15 cellular contexts compared by ENCODE assay signal in genomic region chr11:61706452-61707400, GRCh38. TPM values are rescaled to one million over a fixed set of nuclear protein-coding genes. Genes with fewer than 3 reads are reported as not detected.
A peak's percentile ranks its signal among the peaks of the same experiment; 100 is the strongest.
DNase-seq lines count a peak whose midpoint lies in the region; ATAC-seq and TF ChIP-seq lines count a peak whose summit lies in the region.
"Had no signal": no experiment of that assay in that cellular context is flagged by ENCODE, and none has a peak within 500 bp of the region (broad histone marks: within the 10 kb centered on the region; RNA-seq: fewer than 3 reads in every experiment).

No MANE protein-coding gene starts in this region.

- no peaks in the 10 kb centered on the region for H3K36me3 Mint-ChIP-seq in brain
- no peaks in the 10 kb centered on the region for H3K36me3 Mint-ChIP-seq in activated T-helper 1 cell treated with anti-CD3 and anti-CD28 coated beads, Interleukin-12 subunit alpha, Interleukin-12 subunit beta, Interleukin-2, Interleukin-4 antibody, amounts not matched to agents 30 ng/mL and 10 ng/mL and 1 ng/mL, durations not matched to agents 14 hours and 24 hours and 36 hours (ENCODE audit: low read depth)
- H3K36me3 Mint-ChIP-seq in activated CD8-positive, alpha-beta memory T cell treated with anti-CD3 and anti-CD28 coated beads, Interleukin-2, amount 10 ng/mL, durations not matched to agents 7 days and 5 days, result no peaks in the 10 kb centered on the region

- peak in 3 of 4 donors; percentile 71 to 86 (median 80) for ATAC-seq in heart left ventricle
- no peak for ATAC-seq in activated CD8-positive, alpha-beta memory T cell treated with anti-CD3 and anti-CD28 coated beads, Interleukin-2, amount 10 ng/mL, durations not matched to agents 7 days and 5 days

- no peak for TF ChIP-seq POLR2A in heart left ventricle (IDR thresholded peaks at IDR 0.05)

- TF ChIP-seq CTCF in brain (conservative IDR thresholded peaks at IDR 0.05), result no peak
- no peak for TF ChIP-seq CTCF in heart left ventricle (IDR thresholded peaks at IDR 0.05)

- peaks cover 3% of the 10 kb centered on the region for H3K27me3 Mint-ChIP-seq in brain
- H3K27me3 Mint-ChIP-seq in activated T-helper 1 cell treated with anti-CD3 and anti-CD28 coated beads, Interleukin-12 subunit alpha, Interleukin-12 subunit beta, Interleukin-2, Interleukin-4 antibody, amounts not matched to agents 30 ng/mL and 10 ng/mL and 1 ng/mL, durations not matched to agents 14 hours and 24 hours and 36 hours (ENCODE audit: insufficient read depth), result peaks cover 8% of the 10 kb centered on the region
- H3K27me3 Mint-ChIP-seq in activated CD8-positive, alpha-beta memory T cell treated with anti-CD3 and anti-CD28 coated beads, Interleukin-2, amount 10 ng/mL, durations not matched to agents 7 days and 5 days, result peaks cover 16% of the 10 kb centered on the region

- H3K36me3 ChIP-seq in BLaER1, result no peaks in the 10 kb centered on the region
- no peaks in the 10 kb centered on the region for H3K36me3 ChIP-seq in heart left ventricle
- no peaks in the 10 kb centered on the region for H3K36me3 ChIP-seq in mucosa of rectum (ENCODE audit: control insufficient read depth in 2 of 2, insufficient read depth in 2 of 2, low read length in 2 of 2)

- H3K4me1 Mint-ChIP-seq in brain, result peaks cover 53% of the 10 kb centered on the region
- H3K4me1 Mint-ChIP-seq in activated T-helper 1 cell treated with anti-CD3 and anti-CD28 coated beads, Interleukin-12 subunit alpha, Interleukin-12 subunit beta, Interleukin-2, Interleukin-4 antibody, amounts not matched to agents 30 ng/mL and 10 ng/mL and 1 ng/mL, durations not matched to agents 14 hours and 24 hours and 36 hours (ENCODE audit: low read depth), result peaks cover 16% of the 10 kb centered on the region
- H3K4me1 Mint-ChIP-seq in activated CD8-positive, alpha-beta memory T cell treated with anti-CD3 and anti-CD28 coated beads, Interleukin-2, amount 10 ng/mL, durations not matched to agents 7 days and 5 days, result peaks cover 20% of the 10 kb centered on the region

- peak overlapping the region; percentile 5; the same call in 1 of the 2 replicates for H3K27ac ChIP-seq in BLaER1
- peak overlapping the region in 4 of 12 donors; percentile 13 to 55 (median 31) for H3K27ac ChIP-seq in heart left ventricle
- peak overlapping the region; percentile 65 for H3K27ac ChIP-seq in mucosa of rectum (ENCODE audit: low read depth in 2 of 2, low read length in 2 of 2)
- H3K27ac ChIP-seq: C4-2B had no signal

- H3K9me3 Mint-ChIP-seq in brain, result no peaks in the 10 kb centered on the region
- H3K9me3 Mint-ChIP-seq in activated T-helper 1 cell treated with anti-CD3 and anti-CD28 coated beads, Interleukin-12 subunit alpha, Interleukin-12 subunit beta, Interleukin-2, Interleukin-4 antibody, amounts not matched to agents 30 ng/mL and 10 ng/mL and 1 ng/mL, durations not matched to agents 14 hours and 24 hours and 36 hours, result no peaks in the 10 kb centered on the region
- H3K9me3 Mint-ChIP-seq in activated CD8-positive, alpha-beta memory T cell treated with anti-CD3 and anti-CD28 coated beads, Interleukin-2, amount 10 ng/mL, durations not matched to agents 7 days and 5 days (ENCODE audit: low read depth), result no peaks in the 10 kb centered on the region
- H3K9me3 Mint-ChIP-seq: H9 had no signal

- no peaks in the 10 kb centered on the region for H4K20me1 ChIP-seq in BLaER1

- intact Hi-C loops in heart left ventricle (cut with DNase I), result no loop called here
- intact Hi-C loops in activated T-helper 1 cell treated with anti-CD3 and anti-CD28 coated beads, Interleukin-12 subunit alpha, Interleukin-12 subunit beta, Interleukin-2, Interleukin-4 antibody, amounts not matched to agents 30 ng/mL and 10 ng/mL and 1 ng/mL, durations not matched to agents 14 hours and 24 hours and 36 hours (cut with micrococcal nuclease), result no loop called here

- 55 to 71% (median 63%) methylated on average over 18 to 27 of the region's 27 CpGs for WGBS in heart left ventricle, 4 donors

- CTCF ChIA-PET in activated CD8-positive, alpha-beta memory T cell treated with anti-CD3 and anti-CD28 coated beads, Interleukin-2, amount 10 ng/mL, durations not matched to agents 7 days and 5 days (lab: Charles Lee), result interaction anchor here (2.6 kb wide), 1 partner anchor 27 kb away, joined by 12 read pairs; no protein-coding TSS in a partner anchor

- H3K4me3 ChIP-seq in BLaER1, result no peak overlapping the region
- no peak overlapping the region for H3K4me3 ChIP-seq in heart left ventricle
- H3K4me3 ChIP-seq in mucosa of rectum (ENCODE audit: low read length in 2 of 2), result peak overlapping the region in 1 of 2 donors; percentile 11

- peak overlapping the region; percentile 14 for H3K4me2 ChIP-seq in BLaER1

- H3K9ac ChIP-seq in BLaER1 (no peak overlapping the region), mucosa of rectum (ENCODE audit: low read depth in 1 of 2, low read length in 2 of 2) (peak overlapping the region; percentile 28 to 34)

- peak in 4 of 5 donors; percentile 33 to 69 (median 54) for DNase-seq in heart left ventricle
- DNase-seq in activated T-helper 1 cell treated with anti-CD3 and anti-CD28 coated beads, Interleukin-12 subunit alpha, Interleukin-12 subunit beta, Interleukin-2, Interleukin-4 antibody, amounts not matched to agents 30 ng/mL and 10 ng/mL and 1 ng/mL, durations not matched to agents 14 hours and 24 hours and 36 hours (ENCODE audit: low spot score), result no peak
- DNase-seq in activated CD8-positive, alpha-beta memory T cell treated with anti-CD3 and anti-CD28 coated beads, Interleukin-2, amount 10 ng/mL, durations not matched to agents 7 days and 5 days, result no peak
- no peak for DNase-seq in NCI-H510A treated with DMSO at 0.1 percent for 48 hours (lab: John Stamatoyannopoulos, UW)
- DNase-seq in stimulated activated naive CD4-positive, alpha-beta T cell treated with Interleukin-2 at 50 U/mL for 16 hours (lab: John Stamatoyannopoulos, UW), result no peak
- DNase-seq: EL, H9, NCI-H1092 treated with DMSO at 0.1 percent for 48 hours, NCI-H446 treated with DMSO at 0.1 percent for 48 hours, NCI-H82, SHP77 had no signal

- H3K27ac Mint-ChIP-seq in brain, result peak overlapping the region in 3 of 5 experiments; percentile 40 to 81 (median 66)
- no peak overlapping the region for H3K27ac Mint-ChIP-seq in activated T-helper 1 cell treated with anti-CD3 and anti-CD28 coated beads, Interleukin-12 subunit alpha, Interleukin-12 subunit beta, Interleukin-2, Interleukin-4 antibody, amounts not matched to agents 30 ng/mL and 10 ng/mL and 1 ng/mL, durations not matched to agents 14 hours and 24 hours and 36 hours
- no peak overlapping the region for H3K27ac Mint-ChIP-seq in activated CD8-positive, alpha-beta memory T cell treated with anti-CD3 and anti-CD28 coated beads, Interleukin-2, amount 10 ng/mL, durations not matched to agents 7 days and 5 days

- no peaks in the 10 kb centered on the region for H3K27me3 ChIP-seq in BLaER1
- no peaks in the 10 kb centered on the region for H3K27me3 ChIP-seq in heart left ventricle
- H3K27me3 ChIP-seq in mucosa of rectum (ENCODE audit: control insufficient read depth in 2 of 2, insufficient read depth in 2 of 2, low read length in 2 of 2), result no peaks in the 10 kb centered on the region

- H3K4me3 Mint-ChIP-seq in brain, result no peak overlapping the region
- no peak overlapping the region for H3K4me3 Mint-ChIP-seq in activated T-helper 1 cell treated with anti-CD3 and anti-CD28 coated beads, Interleukin-12 subunit alpha, Interleukin-12 subunit beta, Interleukin-2, Interleukin-4 antibody, amounts not matched to agents 30 ng/mL and 10 ng/mL and 1 ng/mL, durations not matched to agents 14 hours and 24 hours and 36 hours
- no peak overlapping the region for H3K4me3 Mint-ChIP-seq in activated CD8-positive, alpha-beta memory T cell treated with anti-CD3 and anti-CD28 coated beads, Interleukin-2, amount 10 ng/mL, durations not matched to agents 7 days and 5 days
- H3K4me3 Mint-ChIP-seq: H9 had no signal

- H3K4me1 ChIP-seq in BLaER1 (peaks cover 89% of the 10 kb centered on the region), heart left ventricle (peaks cover 0 to 14% (median 6%) of the 10 kb centered on the region in 12 donors), mucosa of rectum (ENCODE audit: control insufficient read depth in 2 of 2, insufficient read depth in 2 of 2, low read length in 2 of 2) (peaks cover 8 to 11% of the 10 kb centered on the region in 2 donors)

- H3K9me3 ChIP-seq in BLaER1, result no peaks in the 10 kb centered on the region
- no peaks in the 10 kb centered on the region for H3K9me3 ChIP-seq in heart left ventricle
- no peaks in the 10 kb centered on the region for H3K9me3 ChIP-seq in mucosa of rectum (ENCODE audit: control insufficient read depth in 2 of 2, low read length in 2 of 2)

RNA-seq across cellular contexts. Expression of gene DAGLA, which starts 26.5 kb away (rescaled TPM):
- 13.4 TPM for polyA plus RNA-seq in brain (ENCODE audit: insufficient read depth, low read depth, low replicate concordance)
- total RNA-seq in heart left ventricle, result 1 to 10 TPM; 2.4 to 5.6 (median 3.8) TPM
- 1 to 10 TPM; 2.2 to 3.3 TPM for polyA plus RNA-seq in heart left ventricle
- total RNA-seq in activated T-helper 1 cell treated with anti-CD3 and anti-CD28 coated beads, Interleukin-12 subunit alpha, Interleukin-12 subunit beta, Interleukin-2, Interleukin-4 antibody, amounts not matched to agents 30 ng/mL and 10 ng/mL and 1 ng/mL, durations not matched to agents 14 hours and 24 hours and 36 hours, result 0.18 and 0.20 TPM in 2 replicates
- not detected for total RNA-seq in activated CD8-positive, alpha-beta memory T cell treated with anti-CD3 and anti-CD28 coated beads, Interleukin-2, amount 10 ng/mL, durations not matched to agents 7 days and 5 days

RNA-seq across cellular contexts. Expression of gene MYRF, which starts 45.7 kb away (rescaled TPM):
- polyA plus RNA-seq in brain (ENCODE audit: insufficient read depth, low read depth, low replicate concordance) (70.8 TPM), heart left ventricle (under 1 TPM; 0.11 to 0.18 TPM)
- 10 to 100 TPM in 1 of 9 donors, under 1 TPM in 6, not detected in 2; 0.20 to 41.2 (median 0.32) TPM for total RNA-seq in heart left ventricle
- total RNA-seq in activated T-helper 1 cell treated with anti-CD3 and anti-CD28 coated beads, Interleukin-12 subunit alpha, Interleukin-12 subunit beta, Interleukin-2, Interleukin-4 antibody, amounts not matched to agents 30 ng/mL and 10 ng/mL and 1 ng/mL, durations not matched to agents 14 hours and 24 hours and 36 hours, result 0.78 and 0.99 TPM in 2 replicates
- total RNA-seq in activated CD8-positive, alpha-beta memory T cell treated with anti-CD3 and anti-CD28 coated beads, Interleukin-2, amount 10 ng/mL, durations not matched to agents 7 days and 5 days, result 1 to 10 TPM; 2.1 to 2.2 TPM

Comparison
In these comparisons a context has a peak if more than half of its experiments do, and no peak if none do; other contexts are left out.
1. H3K27ac Mint-ChIP-seq: peak in brain (3 of 5); none in activated T-helper 1 cell treated with anti-CD3 and anti-CD28 coated beads, Interleukin-12 subunit alpha, Interleukin-12 subunit beta, Interleukin-2, Interleukin-4 antibody, amounts not matched to agents 30 ng/mL and 10 ng/mL and 1 ng/mL, durations not matched to agents 14 hours and 24 hours and 36 hours (single experiment) and activated CD8-positive, alpha-beta memory T cell treated with anti-CD3 and anti-CD28 coated beads, Interleukin-2, amount 10 ng/mL, durations not matched to agents 7 days and 5 days (single experiment).
2. DNase-seq: peak in heart left ventricle (4 of 5); none in activated T-helper 1 cell treated with anti-CD3 and anti-CD28 coated beads, Interleukin-12 subunit alpha, Interleukin-12 subunit beta, Interleukin-2, Interleukin-4 antibody, amounts not matched to agents 30 ng/mL and 10 ng/mL and 1 ng/mL, durations not matched to agents 14 hours and 24 hours and 36 hours (single experiment), activated CD8-positive, alpha-beta memory T cell treated with anti-CD3 and anti-CD28 coated beads, Interleukin-2, amount 10 ng/mL, durations not matched to agents 7 days and 5 days (single experiment), NCI-H510A treated with DMSO at 0.1 percent for 48 hours (single experiment) and stimulated activated naive CD4-positive, alpha-beta T cell treated with Interleukin-2 at 50 U/mL for 16 hours (single experiment).